14 cellular contexts compared by ENCODE assay signal in genomic region chr14:75715926-75716780, GRCh38. TPM values are rescaled to one million over a fixed set of nuclear protein-coding genes. Genes with fewer than 3 reads are reported as not detected.
DNase-seq lines count a peak whose midpoint lies in the region; ATAC-seq and TF ChIP-seq lines count a peak whose summit lies in the region.
"Had no signal": no experiment of that assay in that cellular context is flagged by ENCODE, and none has a peak within 500 bp of the region (broad histone marks: within the 10 kb centered on the region; RNA-seq: fewer than 3 reads in every experiment).

No MANE protein-coding gene starts in this region.

- no peaks in the 10 kb centered on the region for H4K20me1 ChIP-seq in PC-3 (ENCODE audit: low read length)

- no peaks in the 10 kb centered on the region for H3F3A ChIP-seq in PC-3 (ENCODE audit: low read length, unreplicated experiment)

- H3K27ac ChIP-seq in PC-3 (ENCODE audit: low read length) (peak overlapping the region; percentile 61), rectal smooth muscle tissue (ENCODE audit: low read depth, low read length) (peak overlapping the region; percentile 33)
- H3K27ac ChIP-seq: cardiac muscle cell had no signal

- H3K79me2 ChIP-seq in PC-3 (ENCODE audit: low read length): no peaks in the 10 kb centered on the region

- DNase-seq in Caki2 (ENCODE audit: low read depth) (peak; percentile 64), PC-3 (peak; percentile 80), fibroblast of gingiva (ENCODE audit: low read depth) (peak; percentile 93), lower leg skin (ENCODE audit: low spot score in 2 of 2) (no peak), NCI-H446 (lab: John Stamatoyannopoulos, UW) (no peak), hippocampal formation (lab: John Stamatoyannopoulos, UW) (no peak)
- DNase-seq in stimulated activated CD4-positive, alpha-beta T cell treated with anti-CD3 and anti-CD28 coated beads, Interleukin-2, amount 100 ng/mL, for 48 hours: no peak
- DNase-seq: activated CD4-positive, alpha-beta T cell treated with anti-CD3 and anti-CD28 coated beads, Interleukin-2, amount 10 ng/mL, durations not matched to agents 24 days and 14 days; KG1; NCI-H2029; stimulated activated naive CD8-positive, alpha-beta T cell treated with anti-CD3 and anti-CD28 coated beads, Interleukin-15, Interleukin-2, amounts not matched to agents 100 U/mL and 50 U/mL, for 24 hours; T-cell had no signal

- TF ChIP-seq CTCF in PC-3 (conservative IDR thresholded peaks at IDR 0.05; ENCODE audit: low read depth, low read length) (no peak), lower leg skin (IDR thresholded peaks at IDR 0.05) (no peak)

- H3K4me1 ChIP-seq in PC-3 (ENCODE audit: insufficient read depth, low read length): peaks cover 42% of the 10 kb centered on the region
- H3K4me1 ChIP-seq in rectal smooth muscle tissue (ENCODE audit: control insufficient read depth, insufficient read depth, low read length): peaks cover 40% of the 10 kb centered on the region

- H3K4me2 ChIP-seq in PC-3 (ENCODE audit: low read length): peak overlapping the region; percentile 36

- WGBS in lower leg skin, 2 donors: 65 to 66% methylated on average over 2 of the region's 2 CpGs

- no TSS peak for BruUV-seq in PC-3 (replicated peaks; lab: Mats Ljungman, UMichigan)

- intact Hi-C loops in PC-3 (cut with micrococcal nuclease) (loop anchor here (2.0 to 10.0 kb wide), 3 partner anchors 36 to 189 kb away; no protein-coding TSS in a partner anchor), lower leg skin (cut with DNase I; ENCODE audit: low total_unique reads) (no loop called here)

- H3K9me2 ChIP-seq in PC-3 (replicated peaks; ENCODE audit: low read length): no peaks in the 10 kb centered on the region

- no peaks in the 10 kb centered on the region for H3K27me3 ChIP-seq in PC-3 (ENCODE audit: low read length)
- no peaks in the 10 kb centered on the region for H3K27me3 ChIP-seq in rectal smooth muscle tissue (ENCODE audit: control insufficient read depth, insufficient read depth, low read length)
- H3K27me3 ChIP-seq: cardiac muscle cell had no signal

- peak; percentile 50 for ATAC-seq in PC-3
- ATAC-seq: stimulated activated naive CD8-positive, alpha-beta T cell treated with anti-CD3 and anti-CD28 coated beads, Interleukin-15, Interleukin-2, amounts not matched to agents 100 U/mL and 50 U/mL, for 24 hours; T-cell had no signal

- H3K36me3 ChIP-seq in PC-3 (ENCODE audit: low read depth, low read length) (peaks cover 14% of the 10 kb centered on the region), rectal smooth muscle tissue (ENCODE audit: control insufficient read depth, insufficient read depth, low read length) (no peaks in the 10 kb centered on the region)

- CTCF ChIA-PET in PC-3 (lab: Charles Lee): interaction anchor here (1.1 kb wide), 1 partner anchor 267 kb away, joined by 3 read pairs; no protein-coding TSS in a partner anchor

- no peaks in the 10 kb centered on the region for H3K9me3 ChIP-seq in PC-3 (ENCODE audit: low read length)

- POLR2A ChIA-PET in PC-3 (lab: Charles Lee; ENCODE audit: unreplicated experiment): no interaction called here

- TF ChIP-seq POLR2A in lower leg skin (IDR thresholded peaks at IDR 0.05): no peak

- H3K4me3 ChIP-seq in PC-3 (ENCODE audit: low read length) (no peak overlapping the region), rectal smooth muscle tissue (ENCODE audit: low read length) (no peak overlapping the region), lower leg skin (ENCODE audit: low read depth, poor library complexity, severe bottlenecking) (no peak overlapping the region)
- H3K4me3 ChIP-seq: cardiac muscle cell had no signal

- H3K9ac ChIP-seq in PC-3 (ENCODE audit: low read length) (no peak overlapping the region), rectal smooth muscle tissue (ENCODE audit: low read length) (no peak overlapping the region)

- H2AFZ ChIP-seq in PC-3 (ENCODE audit: low read length): no peak overlapping the region

- in situ Hi-C loops in Caki2 (cut with HindIII; ENCODE audit: low pct_unique_long_range_greater_than_20kb, low sequenced_read_pairs): loop anchor here (10.0 kb wide), 1 partner anchor 259 kb away; no protein-coding TSS in a partner anchor

RNA-seq across cellular contexts. Expression of gene TTLL5, which starts 55.1 kb away (rescaled TPM):
- total RNA-seq in Caki2 (2014; rRNA removed; shearing (Covaris generic); ENCODE audit: low replicate concordance): 5.7 and 35.3 TPM in 2 replicates
- total RNA-seq in PC-3 (2014; rRNA removed) (34.7 and 40.3 TPM in 2 replicates), lower leg skin (10 to 100 TPM; 16.5 to 31.1 (median 18.4) TPM)

RNA-seq across cellular contexts. Expression of gene ERG28, which starts 55.5 kb away (rescaled TPM):
- total RNA-seq in Caki2 (2014; rRNA removed; shearing (Covaris generic); ENCODE audit: low replicate concordance): 5.8 and 13.5 TPM in 2 replicates
- total RNA-seq in PC-3 (2014; rRNA removed) (12.5 and 13.9 TPM in 2 replicates), lower leg skin (10 to 100 TPM; 11.7 to 14.2 (median 12.2) TPM)

Comparison
In these comparisons a context has a peak if more than half of its experiments do, and no peak if none do; other contexts are left out.
1. DNase-seq: peak in Caki2 (single experiment), PC-3 (single experiment) and fibroblast of gingiva (single experiment); none in lower leg skin (0 of 2), stimulated activated CD4-positive, alpha-beta T cell treated with anti-CD3 and anti-CD28 coated beads, Interleukin-2, amount 100 ng/mL, for 48 hours (0 of 2), NCI-H446 (0 of 2) and hippocampal formation (0 of 2).